In the genomic region with DNA sequence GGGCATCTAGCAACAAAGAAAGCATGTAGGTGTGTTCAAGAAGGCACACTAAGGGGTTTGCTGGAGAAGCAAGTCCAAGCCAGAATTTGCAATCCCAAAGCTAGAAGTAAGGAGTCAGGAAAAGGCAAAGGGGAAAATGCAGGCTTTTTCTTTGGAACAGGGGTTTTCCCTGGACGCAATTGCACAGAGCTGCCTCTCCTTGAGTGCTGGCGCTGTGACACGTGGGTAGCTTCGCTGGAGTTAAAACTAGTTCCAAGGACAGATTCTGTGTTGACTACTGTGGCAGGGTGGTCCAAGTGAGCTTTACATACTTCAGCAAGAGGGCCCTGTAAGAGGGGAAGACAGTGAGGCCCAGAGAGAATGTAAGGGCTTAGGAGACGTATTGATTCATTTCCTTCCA, we compare ENCODE assay signal across 13 cellular contexts.
DNase-seq lines count a peak whose midpoint lies in the region; FAIRE-seq and TF ChIP-seq lines count a peak whose summit lies in the region.
"Had no signal": no experiment of that assay in that cellular context is flagged by ENCODE, and none has a peak within 500 bp of the region (broad histone marks: within the 10 kb centered on the region; RNA-seq: fewer than 3 reads in every experiment).

No MANE protein-coding gene starts in this region.

- peak in 3 of 6 experiments; percentile 31 to 44 (median 35) for TF ChIP-seq CTCF in Peyer's patch (IDR thresholded peaks at IDR 0.05)

- no peaks in the 10 kb centered on the region for H3K27me3 ChIP-seq in Peyer's patch
- no peaks in the 10 kb centered on the region for H3K27me3 ChIP-seq in small intestine (ENCODE audit: control insufficient read depth in 2 of 2, insufficient read depth in 2 of 2, low read length in 2 of 2)
- H3K27me3 ChIP-seq: adrenal gland had no signal

- DNase-seq in NCI-H345 (lab: John Stamatoyannopoulos, UW) (peak; percentile 32), NCI-H345 treated with DMSO at 0.1 percent for 48 hours (lab: John Stamatoyannopoulos, UW; ENCODE audit: unreplicated experiment) (no peak), Peyer's patch (peak in 1 of 3 donors; percentile 56), iPS DF 4.7 (ENCODE audit: extremely low read depth, low spot score) (peak; percentile 46), small intestine (peak; percentile 51), NCI-H187 (lab: John Stamatoyannopoulos, UW) (no peak), dermis blood vessel endothelial cell (no peak), CD1c-positive myeloid dendritic cell (ENCODE audit: extremely low spot score) (no peak)
- DNase-seq: activated CD4-positive, alpha-beta memory T cell treated with anti-CD3 and anti-CD28 coated beads for 36 hours; adrenal gland; NCI-H187 treated with DMSO at 0.1 percent for 48 hours; stimulated activated CD4-positive, alpha-beta T cell treated with anti-CD3 and anti-CD28 coated beads, Interleukin-4, amount 100 ng/mL, for 24 hours had no signal

- H3K36me3 ChIP-seq in Peyer's patch (no peaks in the 10 kb centered on the region), small intestine (ENCODE audit: control insufficient read depth in 2 of 2, insufficient read depth in 2 of 2, low read length in 2 of 2) (no peaks in the 10 kb centered on the region)
- H3K36me3 ChIP-seq: adrenal gland had no signal

- H3K9me3 ChIP-seq in Peyer's patch (no peaks in the 10 kb centered on the region), small intestine (ENCODE audit: control insufficient read depth, low read depth) (no peaks in the 10 kb centered on the region)
- H3K9me3 ChIP-seq: adrenal gland had no signal

- H3K4me1 ChIP-seq in Peyer's patch (no peaks in the 10 kb centered on the region), small intestine (ENCODE audit: control insufficient read depth in 2 of 2, insufficient read depth in 1 of 2, low read depth in 1 of 2, low read length in 1 of 2) (no peaks in the 10 kb centered on the region)
- H3K4me1 ChIP-seq: adrenal gland had no signal

- FAIRE-seq in small intestine (lab: Jason Lieb, UNC), result no peak

- 32 to 52% (median 49%) methylated on average over 5 of the region's 5 CpGs for WGBS in small intestine, 3 donors

- no peak for TF ChIP-seq POLR2A in Peyer's patch (IDR thresholded peaks at IDR 0.05)

- H3K27ac ChIP-seq in Peyer's patch (peak overlapping the region in 3 of 4 donors; percentile 53 to 78 (median 64)), small intestine (ENCODE audit: low read depth in 1 of 2, low read length in 1 of 2) (peak overlapping the region; percentile 43 to 91)
- H3K27ac ChIP-seq: adrenal gland, SK-N-MC had no signal

- H3K4me3 ChIP-seq in Peyer's patch, result peak overlapping the region in 1 of 4 donors; percentile 45
- H3K4me3 ChIP-seq in small intestine (ENCODE audit: low read depth in 1 of 2, low read length in 2 of 2), result peak overlapping the region in 1 of 2 donors; percentile 50
- H3K4me3 ChIP-seq: adrenal gland, SK-N-MC had no signal

Comparison
In these comparisons a context has a peak if more than half of its experiments do, and no peak if none do; other contexts are left out.
1. DNase-seq: peak in NCI-H345 (single experiment), iPS DF 4.7 (single experiment) and small intestine (single experiment); none in NCI-H345 treated with DMSO at 0.1 percent for 48 hours (single experiment), NCI-H187 (0 of 2), dermis blood vessel endothelial cell (single experiment) and CD1c-positive myeloid dendritic cell (single experiment).